In genomic region chr10:86693721-86694369, GRCh38 we compare ENCODE assay signal across 8 cellular contexts. TPM values are rescaled to one million over a fixed set of nuclear protein-coding genes. Genes with fewer than 3 reads are reported as not detected.
DNase-seq lines count a peak whose midpoint lies in the region; ATAC-seq and TF ChIP-seq lines count a peak whose summit lies in the region.

No MANE protein-coding gene starts in this region.

- no peaks in the 10 kb centered on the region for H3K9me3 Mint-ChIP-seq in brain

- ATAC-seq in left lung: peak; percentile 78
- ATAC-seq in GM18873 (IDR thresholded peaks at IDR 0.05; ENCODE audit: low FRiP score, unreplicated experiment): no peak
- ATAC-seq in HG02678 (IDR thresholded peaks at IDR 0.05; ENCODE audit: unreplicated experiment): no peak

- POLR2A ChIA-PET in BJ (lab: Charles Lee): no interaction called here

- H3K4me1 Mint-ChIP-seq in brain: peaks cover 21% of the 10 kb centered on the region

- H3K27ac ChIP-seq in left lung (no peak overlapping the region), tibial artery (peak overlapping the region; percentile 47 to 89)

- H3K4me3 ChIP-seq in BJ (ENCODE audit: low read depth, low read length) (no peak overlapping the region), H7 (ENCODE audit: insufficient read depth, low read depth, low read length) (no peak overlapping the region), left lung (no peak overlapping the region), tibial artery (no peak overlapping the region)

- H3K4me3 Mint-ChIP-seq in brain: peak overlapping the region in 1 of 5 experiments; percentile 1

- peak overlapping the region in 3 of 5 experiments; percentile 28 to 79 (median 50) for H3K27ac Mint-ChIP-seq in brain

- no peaks in the 10 kb centered on the region for H3K36me3 Mint-ChIP-seq in brain

- CTCF ChIA-PET in BJ (lab: Yijun Ruan, JAX): interaction anchor here (0.6 to 4.6 kb wide), 29 partner anchors 9 to 267 kb away, joined by 3 to 54 read pairs (median 5); partner anchors contain the start of genes BMPR1A, LDB3 and MMRN2

- H3K27me3 ChIP-seq in BJ (ENCODE audit: control insufficient read depth, insufficient read depth, low read length) (peaks cover 1% of the 10 kb centered on the region; the same call in 1 of the 2 replicates), H7 (ENCODE audit: control insufficient read depth, insufficient read depth, low read length) (no peaks in the 10 kb centered on the region), left lung (peaks cover 0 to 6% of the 10 kb centered on the region in 2 donors), tibial artery (no peaks in the 10 kb centered on the region)

- DNase-seq in BJ (ENCODE audit: low read depth) (peak; percentile 29), H7 (peak; percentile 85), SK-N-DZ (ENCODE audit: low spot score) (peak; percentile 57), left lung (no peak), tibial artery (peak in 1 of 2 donors; percentile 52)

- H3K4me1 ChIP-seq in left lung (no peaks in the 10 kb centered on the region), tibial artery (peaks cover 0 to 54% (median 28%) of the 10 kb centered on the region in 4 donors)

- H3K27me3 Mint-ChIP-seq in brain: peaks cover 7% of the 10 kb centered on the region

- intact Hi-C loops in left lung (cut with DNase I) (no loop called here), tibial artery (cut with DNase I; ENCODE audit: low total_unique reads) (loop anchor here (10.0 kb wide), 1 partner anchor 401 kb away; the partner anchor contains the start of genes GLUD1 and SHLD2)

- no peaks in the 10 kb centered on the region for H3K36me3 ChIP-seq in BJ (ENCODE audit: control insufficient read depth, insufficient read depth, low read length)
- no peaks in the 10 kb centered on the region for H3K36me3 ChIP-seq in H7 (replicated peaks; ENCODE audit: control insufficient read depth, insufficient read depth, low read length)
- no peaks in the 10 kb centered on the region for H3K36me3 ChIP-seq in left lung
- H3K36me3 ChIP-seq in tibial artery: peaks cover 44 to 64% (median 50%) of the 10 kb centered on the region in 3 donors

- peak; percentile 83 for TF ChIP-seq CTCF in BJ (IDR thresholded peaks at IDR 0.05; ENCODE audit: insufficient read depth, low read depth, low read length)
- peak; percentile 65 to 71 for TF ChIP-seq CTCF in brain (conservative IDR thresholded peaks at IDR 0.05)
- TF ChIP-seq CTCF in left lung (IDR thresholded peaks at IDR 0.05): peak; percentile 47 to 59
- TF ChIP-seq CTCF in tibial artery (IDR thresholded peaks at IDR 0.05): peak; percentile 58 to 60

- no peaks in the 10 kb centered on the region for H3K9me3 ChIP-seq in left lung
- no peaks in the 10 kb centered on the region for H3K9me3 ChIP-seq in tibial artery

RNA-seq across cellular contexts. Expression of gene LDB3, which starts 25.5 kb away (rescaled TPM):
- polyA plus RNA-seq in BJ (2011; rRNA removed) (0.55 and 0.83 TPM in 2 replicates), brain (ENCODE audit: insufficient read depth, low read depth, low replicate concordance) (14.4 TPM)
- polyA minus RNA-seq in BJ (2011; rRNA and poly(A)+ RNA removed): 0.71 and 0.72 TPM in 2 replicates
- 0.03 and 0.30 TPM in 2 replicates for total RNA-seq in H7 (2014; rRNA removed; shearing (Covaris generic))
- polyA plus RNA-seq in SK-N-DZ (2014; cell fraction: cytosol; rRNA removed): 2.6 and 2.9 TPM in 2 replicates
- 1.5 and 2.6 TPM in 2 replicates for polyA plus RNA-seq in SK-N-DZ (2014; cell fraction: nucleus; rRNA removed)
- 1 to 10 TPM; 1.5 to 2.7 TPM for total RNA-seq in left lung

RNA-seq across cellular contexts. Expression of gene OPN4, which starts 39.5 kb away (rescaled TPM):
- polyA plus RNA-seq in BJ (2011; rRNA removed) (not detected in 2 replicates), brain (ENCODE audit: insufficient read depth, low read depth, low replicate concordance) (0.27 TPM)
- polyA minus RNA-seq in BJ (2011; rRNA and poly(A)+ RNA removed): not detected in 2 replicates
- not detected in 2 replicates for total RNA-seq in H7 (2014; rRNA removed; shearing (Covaris generic))
- not detected in 2 replicates for polyA plus RNA-seq in SK-N-DZ (2014; cell fraction: cytosol; rRNA removed)
- polyA plus RNA-seq in SK-N-DZ (2014; cell fraction: nucleus; rRNA removed): not detected in 2 replicates
- total RNA-seq in left lung: not detected

Comparison
In these comparisons a context has a peak if more than half of its experiments do, and no peak if none do; other contexts are left out.
1. DNase-seq: peak in BJ (single experiment), H7 (single experiment) and SK-N-DZ (single experiment); none in left lung (0 of 2).
2. H3K27ac ChIP-seq: peak in tibial artery (2 of 2); none in left lung (0 of 2).
3. Peak in every context shown above with its lines, with median percentiles within 50 percentile points of each other: CTCF ChIP-seq.